1 cellular context compared by ENCODE assay signal in the genomic region with DNA sequence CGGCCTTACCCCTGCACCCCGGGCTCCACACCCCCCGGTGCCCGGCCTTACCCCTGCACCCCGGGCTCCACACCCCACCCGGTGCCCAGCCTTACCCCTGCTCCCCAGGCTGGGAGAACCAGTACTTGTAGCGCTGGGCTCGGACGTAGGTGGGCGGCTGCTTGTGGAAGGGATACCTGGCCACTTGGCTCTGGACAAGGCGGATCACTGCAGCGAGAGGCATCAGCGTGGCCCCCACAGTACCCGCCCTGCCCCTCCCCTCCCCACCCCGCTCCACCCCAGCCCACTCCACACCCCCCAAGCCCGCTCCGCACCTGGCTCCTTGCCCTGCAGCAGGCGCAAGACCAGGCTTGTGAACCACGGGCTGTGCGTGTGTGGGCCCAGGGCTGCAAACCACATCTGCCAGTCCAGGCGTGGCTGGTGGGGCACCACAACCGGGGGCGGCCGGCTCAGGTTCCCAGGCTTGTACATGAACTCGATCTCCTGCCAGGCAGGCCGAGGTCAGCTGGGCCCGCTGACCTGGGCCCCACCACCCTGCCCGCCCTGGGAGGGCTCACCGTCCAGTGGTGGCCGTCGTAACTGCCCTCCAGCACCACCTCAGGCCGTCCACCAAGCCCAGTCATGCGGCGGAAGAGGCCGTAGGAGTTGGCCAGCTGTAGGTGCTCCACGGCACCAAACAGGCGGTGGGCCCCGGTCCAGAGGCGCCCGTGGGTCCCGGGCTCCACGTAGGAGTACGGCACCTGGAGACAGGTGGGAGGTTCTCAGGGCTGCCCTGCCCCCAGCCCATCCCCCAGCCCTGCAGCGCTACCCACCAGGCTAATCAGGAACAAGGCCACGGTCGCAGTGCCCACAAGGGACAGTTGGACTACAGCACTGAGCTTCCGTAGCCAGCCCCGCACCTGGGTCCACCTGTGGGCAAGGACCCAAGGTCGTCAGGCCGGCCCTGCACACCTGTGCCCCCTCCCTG.
TF ChIP-seq lines count a peak whose summit lies in the region.

No MANE protein-coding gene starts in this region.

TF ChIP-seq in HepG2, 621 proteins besides CTCF, POLR2A, EP300 and RAD21:
- TF ChIP-seq RBFOX2 (IDR thresholded peaks at IDR 0.05; ENCODE audit: low read depth, low read length), result 0 out of 2 replicates have a peak, but pooled peaks have one; percentile 30
- TF ChIP-seq ZFYVE20 (CRISPR knock-in tag; IDR thresholded peaks at IDR 0.05; ENCODE audit: borderline replicate concordance, low read depth), result no peak
- no peak for TF ChIP-seq ZMYM2 (CRISPR knock-in tag; IDR thresholded peaks at IDR 0.05)
